Comparison of ENCODE assay signal across 31 cellular contexts in the genomic region with DNA sequence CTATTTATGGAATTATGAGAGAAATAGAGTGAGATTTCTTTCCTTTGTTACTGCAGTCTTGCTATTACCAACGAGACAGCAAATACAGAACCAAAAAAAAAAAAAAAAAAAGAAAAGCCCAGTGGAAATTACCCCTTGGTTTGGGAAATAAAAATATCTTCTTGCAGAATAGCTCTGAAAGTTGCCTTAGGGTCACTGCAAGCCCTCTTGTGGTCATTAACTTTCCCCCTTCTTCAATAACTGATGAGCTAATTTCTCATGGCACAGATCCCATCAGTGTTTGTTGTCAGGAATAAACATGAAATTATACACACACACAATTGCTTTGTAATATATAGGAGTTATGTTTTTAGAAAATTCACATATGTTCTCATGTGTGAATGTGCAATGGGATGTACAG.
"Had no signal": no experiment of that assay in that cellular context is flagged by ENCODE, and none has a peak within 500 bp of the region (broad histone marks: within the 10 kb centered on the region; RNA-seq: fewer than 3 reads in every experiment).

No MANE protein-coding gene starts in this region.

- H3K36me3 Mint-ChIP-seq: activated naive CD4-positive, alpha-beta T cell treated with anti-CD3 and anti-CD28 coated beads, Interleukin-2, amount 10 ng/mL, durations not matched to agents 7 days and 5 days; activated naive CD4-positive, alpha-beta T cell treated with anti-CD3 and anti-CD28 coated beads, Interleukin-2, amount 50 U/mL, for 72 hours; activated naive CD8-positive, alpha-beta T cell treated with anti-CD3 and anti-CD28 coated beads, Interleukin-2, amount 10 ng/mL, durations not matched to agents 7 days and 5 days; brain; WTC11 had no signal

- H3K27me3 Mint-ChIP-seq: activated CD4-positive, alpha-beta memory T cell treated with anti-CD3 and anti-CD28 coated beads, Interleukin-2, amount 10 ng/mL, durations not matched to agents 7 days and 5 days; activated CD4-positive, alpha-beta T cell treated with anti-CD3 and anti-CD28 coated beads, Interleukin-2, amount 10 ng/mL, durations not matched to agents 7 days and 5 days; activated naive CD4-positive, alpha-beta T cell treated with anti-CD3 and anti-CD28 coated beads, Interleukin-2, amount 10 ng/mL, durations not matched to agents 7 days and 5 days; activated naive CD8-positive, alpha-beta T cell treated with anti-CD3 and anti-CD28 coated beads, Interleukin-2, amount 10 ng/mL, durations not matched to agents 7 days and 5 days; activated T-cell treated with anti-CD3 and anti-CD28 coated beads, Interleukin-2, amount 50 U/mL, for 24 hours had no signal

- H3K27ac ChIP-seq: ascending aorta, breast epithelium, cardiac muscle cell, colonic mucosa, esophagus muscularis mucosa, foreskin keratinocyte, gastrocnemius medialis, heart left ventricle, VCaP had no signal

- H3K36me3 ChIP-seq: ascending aorta, breast epithelium, cardiac muscle cell, colonic mucosa, esophagus muscularis mucosa, gastrocnemius medialis had no signal

- H3K4me3 ChIP-seq: ascending aorta, breast epithelium, cardiac muscle cell, colonic mucosa, esophagus muscularis mucosa, gastrocnemius medialis, heart left ventricle had no signal

- H3K27me3 ChIP-seq: ascending aorta, breast epithelium, cardiac muscle cell, colonic mucosa, esophagus muscularis mucosa, gastrocnemius medialis, heart left ventricle had no signal

- H3K4me1 Mint-ChIP-seq: activated CD4-positive, alpha-beta memory T cell treated with anti-CD3 and anti-CD28 coated beads, Interleukin-2, amount 10 ng/mL, durations not matched to agents 7 days and 5 days; activated CD4-positive, alpha-beta T cell treated with anti-CD3 and anti-CD28 coated beads, Interleukin-2, amount 10 ng/mL, durations not matched to agents 7 days and 5 days; activated naive CD4-positive, alpha-beta T cell treated with anti-CD3 and anti-CD28 coated beads, Interleukin-2, amount 10 ng/mL, durations not matched to agents 7 days and 5 days; activated naive CD8-positive, alpha-beta T cell treated with anti-CD3 and anti-CD28 coated beads, Interleukin-2, amount 10 ng/mL, durations not matched to agents 7 days and 5 days had no signal

- ATAC-seq: activated naive CD4-positive, alpha-beta T cell treated with anti-CD3 and anti-CD28 coated beads, Interleukin-2, amount 50 U/mL, for 72 hours; activated T-cell treated with anti-CD3 and anti-CD28 coated beads, Interleukin-2, amount 50 U/mL, for 72 hours; foreskin keratinocyte; gastrocnemius medialis; heart left ventricle; WTC11 had no signal

- H3K9me3 ChIP-seq: ascending aorta, breast epithelium, colonic mucosa, esophagus muscularis mucosa, gastrocnemius medialis, heart left ventricle had no signal

- H3K9me3 Mint-ChIP-seq: WTC11 had no signal

- H3K27ac Mint-ChIP-seq: activated CD4-positive, alpha-beta memory T cell treated with anti-CD3 and anti-CD28 coated beads, Interleukin-2, amount 10 ng/mL, durations not matched to agents 7 days and 5 days; activated CD4-positive, alpha-beta T cell treated with anti-CD3 and anti-CD28 coated beads, Interleukin-2, amount 10 ng/mL, durations not matched to agents 7 days and 5 days; activated naive CD4-positive, alpha-beta T cell treated with anti-CD3 and anti-CD28 coated beads, Interleukin-2, amount 10 ng/mL, durations not matched to agents 7 days and 5 days; activated naive CD4-positive, alpha-beta T cell treated with anti-CD3 and anti-CD28 coated beads, Interleukin-2, amount 50 U/mL, for 72 hours; activated naive CD8-positive, alpha-beta T cell treated with anti-CD3 and anti-CD28 coated beads, Interleukin-2, amount 10 ng/mL, durations not matched to agents 7 days and 5 days; activated T-cell treated with anti-CD3 and anti-CD28 coated beads, Interleukin-2, amount 50 U/mL, for 24 hours; activated T-cell treated with anti-CD3 and anti-CD28 coated beads, Interleukin-2, amount 50 U/mL, for 72 hours; brain; WTC11 had no signal

- H3K4me1 ChIP-seq: ascending aorta, breast epithelium, colonic mucosa, esophagus muscularis mucosa, foreskin keratinocyte, gastrocnemius medialis, heart left ventricle had no signal

- DNase-seq: activated CD4-positive, alpha-beta memory T cell treated with anti-CD3 and anti-CD28 coated beads, Interleukin-2, amount 10 ng/mL, durations not matched to agents 7 days and 5 days; activated CD4-positive, alpha-beta T cell treated with anti-CD3 and anti-CD28 coated beads for 1 hour; activated CD4-positive, alpha-beta T cell treated with anti-CD3 and anti-CD28 coated beads for 4 hours; activated CD4-positive, alpha-beta T cell treated with anti-CD3 and anti-CD28 coated beads, Interleukin-2, amount 10 ng/mL, durations not matched to agents 7 days and 5 days; activated CD4-positive, alpha-beta T cell treated with anti-CD3 and anti-CD28 coated beads, Interleukin-2, amount 50 U/mL, for 4 hours; activated CD8-positive, alpha-beta memory T cell treated with anti-CD3 and anti-CD28 coated beads, Interleukin-2, amount 50 U/mL, for 48 hours; activated gamma-delta T cell; activated naive CD4-positive, alpha-beta T cell; activated naive CD4-positive, alpha-beta T cell treated with anti-CD3 and anti-CD28 coated beads, Interleukin-2, amount 10 ng/mL, durations not matched to agents 7 days and 5 days; activated naive CD8-positive, alpha-beta T cell treated with anti-CD3 and anti-CD28 coated beads, Interleukin-2, amount 10 ng/mL, durations not matched to agents 7 days and 5 days; activated T-cell treated with anti-CD3 and anti-CD28 coated beads for 4 hours; activated T-cell treated with anti-CD3 and anti-CD28 coated beads, Interleukin-2, amount 50 U/mL, for 24 hours; activated T-cell treated with anti-CD3 and anti-CD28 coated beads, Interleukin-2, amount 50 U/mL, for 72 hours; central memory CD4-positive, alpha-beta T cell; cerebellar nuclear complex; colonic mucosa; effector CD8-positive, alpha-beta T cell; erythroblast; foreskin keratinocyte; gastrocnemius medialis; glutamatergic neuron; heart left ventricle; T-helper 2 cell had no signal

- H3K4me3 Mint-ChIP-seq: activated CD4-positive, alpha-beta memory T cell treated with anti-CD3 and anti-CD28 coated beads, Interleukin-2, amount 10 ng/mL, durations not matched to agents 7 days and 5 days; activated CD4-positive, alpha-beta T cell treated with anti-CD3 and anti-CD28 coated beads, Interleukin-2, amount 10 ng/mL, durations not matched to agents 7 days and 5 days; activated naive CD4-positive, alpha-beta T cell treated with anti-CD3 and anti-CD28 coated beads, Interleukin-2, amount 10 ng/mL, durations not matched to agents 7 days and 5 days; activated naive CD8-positive, alpha-beta T cell treated with anti-CD3 and anti-CD28 coated beads, Interleukin-2, amount 10 ng/mL, durations not matched to agents 7 days and 5 days; activated T-cell treated with anti-CD3 and anti-CD28 coated beads, Interleukin-2, amount 50 U/mL, for 24 hours; activated T-cell treated with anti-CD3 and anti-CD28 coated beads, Interleukin-2, amount 50 U/mL, for 72 hours; brain; WTC11 had no signal
